Comparison of ENCODE assay signal across 1 cellular context in the genomic region with DNA sequence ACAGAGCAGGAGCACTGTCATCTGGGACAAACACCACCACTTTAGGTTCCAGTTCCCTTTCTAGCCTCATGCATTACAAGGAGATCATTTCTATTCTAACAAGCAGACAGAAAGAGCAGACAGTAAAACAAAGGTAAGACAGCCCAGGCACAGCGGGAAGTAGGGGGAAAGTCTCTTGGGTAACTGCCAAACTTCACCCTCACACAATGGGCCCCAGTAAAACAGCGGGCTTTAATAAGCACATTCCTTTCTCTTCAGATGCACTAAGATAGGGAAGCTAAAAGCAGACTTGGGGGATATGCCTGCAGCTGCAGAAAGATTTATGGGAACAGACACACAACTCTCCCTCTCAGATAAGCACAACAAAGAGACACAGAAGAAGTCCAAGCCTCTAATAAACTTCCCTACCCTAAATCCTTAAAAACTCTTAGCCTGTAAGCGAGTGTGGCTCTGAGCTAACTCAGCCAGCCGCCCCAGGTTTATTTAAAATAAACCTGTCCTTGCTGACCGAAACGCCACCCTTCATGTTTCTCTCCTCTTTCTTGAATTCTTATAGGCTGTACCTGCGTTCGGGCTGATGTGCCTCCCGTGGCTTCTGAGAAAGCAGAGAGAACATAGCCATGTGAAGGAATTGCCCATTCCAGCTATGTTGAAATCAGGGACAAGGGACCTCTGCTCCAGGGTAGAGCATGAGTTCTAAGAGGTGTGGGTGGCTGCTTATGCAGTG.
TF ChIP-seq lines count a peak whose summit lies in the region.

No MANE protein-coding gene starts in this region.

TF ChIP-seq in H1, 55 proteins besides CTCF, POLR2A, EP300 and RAD21 (continued from another document):
- TF ChIP-seq BCL11A (IDR thresholded peaks at IDR 0.05; ENCODE audit: low read depth in 2 of 2, low read length in 2 of 2): no peak
- TF ChIP-seq, protein P1, sequence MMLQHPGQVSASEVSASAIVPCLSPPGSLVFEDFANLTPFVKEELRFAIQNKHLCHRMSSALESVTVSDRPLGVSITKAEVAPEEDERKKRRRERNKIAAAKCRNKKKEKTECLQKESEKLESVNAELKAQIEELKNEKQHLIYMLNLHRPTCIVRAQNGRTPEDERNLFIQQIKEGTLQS (IDR thresholded peaks at IDR 0.05; ENCODE audit: insufficient read depth, low read depth, low read length): no peak
- TF ChIP-seq, protein P2, sequence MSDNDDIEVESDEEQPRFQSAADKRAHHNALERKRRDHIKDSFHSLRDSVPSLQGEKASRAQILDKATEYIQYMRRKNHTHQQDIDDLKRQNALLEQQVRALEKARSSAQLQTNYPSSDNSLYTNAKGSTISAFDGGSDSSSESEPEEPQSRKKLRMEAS (IDR thresholded peaks at IDR 0.05): no peak
- TF ChIP-seq EGR1 (IDR thresholded peaks at IDR 0.05; ENCODE audit: borderline replicate concordance, low read depth, low read length): no peak
- TF ChIP-seq HDAC6 (IDR thresholded peaks at IDR 0.05; ENCODE audit: low read depth, low read length): no peak
- no peak for TF ChIP-seq GABPA (IDR thresholded peaks at IDR 0.05; ENCODE audit: borderline replicate concordance, insufficient read depth, low read length)
- no peak for TF ChIP-seq SP4 (IDR thresholded peaks at IDR 0.05; ENCODE audit: low read length)
- TF ChIP-seq SAP30 (IDR thresholded peaks at IDR 0.05; ENCODE audit: insufficient read depth, insufficient replicate concordance, low read length): no peak
- TF ChIP-seq HDAC2 (IDR thresholded peaks at IDR 0.05; ENCODE audit: borderline replicate concordance in 1 of 2, low read depth in 2 of 2, low read length in 2 of 2): no peak; a peak in 1 of 4 replicates
- TF ChIP-seq CHD2 (IDR thresholded peaks at IDR 0.05; ENCODE audit: low read length): no peak
- TF ChIP-seq POU5F1 (IDR thresholded peaks at IDR 0.05; ENCODE audit: low read depth, low read length): no peak
- TF ChIP-seq FOSL1 (IDR thresholded peaks at IDR 0.05; ENCODE audit: insufficient read depth, low read depth, low read length): no peak
- no peak for TF ChIP-seq CBX8 (IDR thresholded peaks at IDR 0.05; ENCODE audit: borderline replicate concordance, low read depth, low read length)
- TF ChIP-seq SIN3A (conservative IDR thresholded peaks at IDR 0.05 in 1 of 2, IDR thresholded peaks at IDR 0.05 in 1 of 2; ENCODE audit: low read depth in 1 of 2, low read length in 2 of 2): 0 out of 4 replicates have a peak, but pooled peaks have one; percentile 28 to 35
- no peak for TF ChIP-seq CTBP2 (IDR thresholded peaks at IDR 0.05; ENCODE audit: borderline replicate concordance, insufficient read depth, insufficient read length, low read length)
- TF ChIP-seq TEAD4 (IDR thresholded peaks at IDR 0.05; ENCODE audit: low read depth, low read length): peak; percentile 19; the same call in 1 of the 2 replicates
- TF ChIP-seq TCF12 (IDR thresholded peaks at IDR 0.05; ENCODE audit: low read depth, low read length): 0 out of 2 replicates have a peak, but pooled peaks have one; percentile 15
- no peak for TF ChIP-seq KDM5A (IDR thresholded peaks at IDR 0.05; ENCODE audit: low read length)
- TF ChIP-seq ZNF274 (IDR thresholded peaks at IDR 0.05; ENCODE audit: borderline replicate concordance, extremely low read depth, low read length): no peak
- TF ChIP-seq CEBPB (IDR thresholded peaks at IDR 0.05; ENCODE audit: low read depth, low read length): 0 out of 2 replicates have a peak, but pooled peaks have one; percentile 41
TF ChIP-seq in H1: peak in this region for 4.
